In the genomic region with DNA sequence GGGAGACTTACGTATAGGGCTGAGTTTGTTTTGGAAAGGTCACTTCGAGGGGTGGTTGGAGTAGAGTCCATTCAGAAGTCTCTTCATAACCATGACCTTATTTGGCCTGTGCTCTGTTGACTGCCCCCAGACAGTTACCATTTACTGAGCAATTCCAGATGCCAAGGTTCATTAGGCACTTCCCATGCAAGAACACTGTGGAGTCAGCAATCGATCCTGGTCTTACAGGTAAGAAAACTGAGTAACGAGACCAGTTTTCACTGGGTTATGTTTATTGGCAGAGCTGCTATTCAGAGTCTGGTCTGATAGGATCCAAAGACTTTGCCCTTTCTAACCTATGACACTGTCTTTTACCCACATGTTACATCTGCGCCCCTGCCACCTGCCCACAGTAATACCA, we compare ENCODE assay signal across 15 cellular contexts.
A peak's percentile ranks its signal among the peaks of the same experiment; 100 is the strongest.
DNase-seq lines count a peak whose midpoint lies in the region; ATAC-seq and TF ChIP-seq lines count a peak whose summit lies in the region.
"Had no signal": no experiment of that assay in that cellular context is flagged by ENCODE, and none has a peak within 500 bp of the region (broad histone marks: within the 10 kb centered on the region; RNA-seq: fewer than 3 reads in every experiment).

No MANE protein-coding gene starts in this region.

- no peak overlapping the region for H3K27ac Mint-ChIP-seq in CD4-positive, alpha-beta T cell
- no peak overlapping the region for H3K27ac Mint-ChIP-seq in activated CD4-positive, alpha-beta memory T cell treated with anti-CD3 and anti-CD28 coated beads for 36 hours
- H3K27ac Mint-ChIP-seq: B cell, GM23338 had no signal

- H3K14ac ChIP-seq in mesenchymal stem cell (ENCODE audit: low read length in 2 of 2) = no peak overlapping the region

- peak in 1 of 4 donors; percentile 6 for DNase-seq in body of pancreas
- peak in 1 of 2 donors; percentile 43 for DNase-seq in cardiac muscle cell (ENCODE audit: low read depth in 1 of 2, low spot score in 1 of 2)
- DNase-seq in right atrium auricular region (ENCODE audit: low spot score) = no peak
- DNase-seq in mesenchymal stem cell = no peak
- DNase-seq in CD4-positive, alpha-beta T cell = no peak
- DNase-seq in activated CD4-positive, alpha-beta memory T cell treated with anti-CD3 and anti-CD28 coated beads for 36 hours = no peak
- no peak for DNase-seq in NCI-H69 (lab: John Stamatoyannopoulos, UW)
- DNase-seq: C1 segment of cervical spinal cord; CD4-positive, alpha-beta memory T cell; DMS153; DMS79 treated with DMSO at 0.1 percent for 48 hours; EL; H7 had no signal

- H3K4me3 ChIP-seq in body of pancreas (no peak overlapping the region), cardiac muscle cell (no peak overlapping the region), right atrium auricular region (no peak overlapping the region), mesenchymal stem cell (ENCODE audit: insufficient read depth in 1 of 2, low read depth in 1 of 2, low read length in 2 of 2) (no peak overlapping the region)
- H3K4me3 ChIP-seq: GM23338 had no signal

- CTCF ChIA-PET in CD4-positive, alpha-beta T cell (lab: Charles Lee) = no interaction called here
- CTCF ChIA-PET in activated CD4-positive, alpha-beta memory T cell treated with anti-CD3 and anti-CD28 coated beads for 36 hours (lab: Charles Lee) = no interaction called here

- intact Hi-C loops in body of pancreas (cut with DNase I) = no loop called here
- intact Hi-C loops in CD4-positive, alpha-beta T cell (cut with DNase I, micrococcal nuclease) = loop anchor here in 1 of 2 experiments (5.0 kb wide), 1 partner anchor 407 kb away; no protein-coding TSS in a partner anchor
- intact Hi-C loops in activated CD4-positive, alpha-beta memory T cell treated with anti-CD3 and anti-CD28 coated beads for 36 hours (cut with micrococcal nuclease) = no loop called here

- WGBS in body of pancreas, 2 donors = 76 to 88% methylated on average over 4 to 5 of the region's 5 CpGs
- 93% methylated on average over 3 of the region's 5 CpGs for WGBS in mesenchymal stem cell

- peak overlapping the region; percentile 13 for H4K8ac ChIP-seq in mesenchymal stem cell (ENCODE audit: low read length)

- no peaks in the 10 kb centered on the region for H3K36me3 Mint-ChIP-seq in CD4-positive, alpha-beta T cell (ENCODE audit: low read depth)
- no peaks in the 10 kb centered on the region for H3K36me3 Mint-ChIP-seq in activated CD4-positive, alpha-beta memory T cell treated with anti-CD3 and anti-CD28 coated beads for 36 hours
- H3K36me3 Mint-ChIP-seq: CD4-positive, alpha-beta memory T cell had no signal

- POLR2A ChIA-PET in CD4-positive, alpha-beta T cell (lab: Charles Lee) = no interaction called here
- POLR2A ChIA-PET in activated CD4-positive, alpha-beta memory T cell treated with anti-CD3 and anti-CD28 coated beads for 36 hours (lab: Charles Lee) = no interaction called here

- H3K79me1 ChIP-seq in mesenchymal stem cell (replicated peaks; ENCODE audit: low read length, poor library complexity, severe bottlenecking) = no peaks in the 10 kb centered on the region

- no peak overlapping the region for H2BK12ac ChIP-seq in mesenchymal stem cell (ENCODE audit: low read length in 2 of 2)

- H3K4me2 ChIP-seq in mesenchymal stem cell (ENCODE audit: low read length, poor library complexity, severe bottlenecking) = no peak overlapping the region
- H3K4me2 ChIP-seq: GM23338 had no signal

- no peaks in the 10 kb centered on the region for H3K36me3 ChIP-seq in body of pancreas (replicated peaks in 1 of 2; ENCODE audit: insufficient read depth in 1 of 2, low read depth in 2 of 2)
- H3K36me3 ChIP-seq in cardiac muscle cell = no peaks in the 10 kb centered on the region
- no peaks in the 10 kb centered on the region for H3K36me3 ChIP-seq in right atrium auricular region
- no peaks in the 10 kb centered on the region for H3K36me3 ChIP-seq in mesenchymal stem cell (ENCODE audit: control insufficient read depth in 1 of 2, insufficient read depth in 2 of 2, low read depth in 1 of 2, low read length in 2 of 2)

- no peak overlapping the region for H3K4ac ChIP-seq in mesenchymal stem cell (ENCODE audit: low read depth in 1 of 2, low read length in 2 of 2)

- H3K9me3 Mint-ChIP-seq in CD4-positive, alpha-beta T cell = peaks cover 2% of the 10 kb centered on the region
- no peaks in the 10 kb centered on the region for H3K9me3 Mint-ChIP-seq in activated CD4-positive, alpha-beta memory T cell treated with anti-CD3 and anti-CD28 coated beads for 36 hours
- H3K9me3 Mint-ChIP-seq: GM23338 had no signal

- ATAC-seq in body of pancreas = peak; percentile 45
- ATAC-seq in CD4-positive, alpha-beta T cell (ENCODE audit: poor library complexity) = no peak
- ATAC-seq: GM23338 had no signal

- H2AFZ ChIP-seq in mesenchymal stem cell (ENCODE audit: low read depth, low read length) = no peak overlapping the region
- H2AFZ ChIP-seq: GM23338 had no signal

- H2BK120ac ChIP-seq in mesenchymal stem cell (ENCODE audit: low read depth, low read length) = no peak overlapping the region

- no peak overlapping the region for H3K4me3 Mint-ChIP-seq in CD4-positive, alpha-beta T cell
- H3K4me3 Mint-ChIP-seq in activated CD4-positive, alpha-beta memory T cell treated with anti-CD3 and anti-CD28 coated beads for 36 hours = no peak overlapping the region
- H3K4me3 Mint-ChIP-seq: B cell; CD4-positive, alpha-beta memory T cell; GM23338 had no signal

- no peak overlapping the region for H2BK5ac ChIP-seq in mesenchymal stem cell (ENCODE audit: low read depth, low read length, poor library complexity, severe bottlenecking)

- no peak overlapping the region for H2AK5ac ChIP-seq in mesenchymal stem cell (ENCODE audit: low read length, severe bottlenecking)

- TF ChIP-seq POLR2A in body of pancreas (IDR thresholded peaks at IDR 0.05) = no peak

- H3K9me3 ChIP-seq in body of pancreas = no peaks in the 10 kb centered on the region
- H3K9me3 ChIP-seq in cardiac muscle cell (ENCODE audit: low read depth) = no peaks in the 10 kb centered on the region
- no peaks in the 10 kb centered on the region for H3K9me3 ChIP-seq in right atrium auricular region
- no peaks in the 10 kb centered on the region for H3K9me3 ChIP-seq in mesenchymal stem cell (ENCODE audit: control insufficient read depth, low read length)
- no peaks in the 10 kb centered on the region for H3K9me3 ChIP-seq in CD4-positive, alpha-beta T cell (ENCODE audit: control insufficient read depth, low read length)

- no peak overlapping the region for H3K9ac ChIP-seq in mesenchymal stem cell (ENCODE audit: low read length)

- H3K27me3 ChIP-seq in body of pancreas (no peaks in the 10 kb centered on the region), cardiac muscle cell (no peaks in the 10 kb centered on the region), right atrium auricular region (no peaks in the 10 kb centered on the region), mesenchymal stem cell (ENCODE audit: control insufficient read depth in 1 of 2, insufficient read depth in 1 of 2, low read length in 2 of 2) (no peaks in the 10 kb centered on the region)
- H3K27me3 ChIP-seq in CD4-positive, alpha-beta T cell (ENCODE audit: control insufficient read depth, insufficient read depth, low read length) = no peaks in the 10 kb centered on the region

- H2BK15ac ChIP-seq in mesenchymal stem cell (ENCODE audit: low read depth, poor library complexity, severe bottlenecking) = no peak overlapping the region

- no peaks in the 10 kb centered on the region for H3K4me1 Mint-ChIP-seq in CD4-positive, alpha-beta T cell (ENCODE audit: low read depth)
- H3K4me1 Mint-ChIP-seq in activated CD4-positive, alpha-beta memory T cell treated with anti-CD3 and anti-CD28 coated beads for 36 hours (ENCODE audit: low read depth) = no peaks in the 10 kb centered on the region
- H3K4me1 Mint-ChIP-seq: B cell, GM23338 had no signal

- no peaks in the 10 kb centered on the region for H3K27me3 Mint-ChIP-seq in CD4-positive, alpha-beta T cell
- no peaks in the 10 kb centered on the region for H3K27me3 Mint-ChIP-seq in activated CD4-positive, alpha-beta memory T cell treated with anti-CD3 and anti-CD28 coated beads for 36 hours
- H3K27me3 Mint-ChIP-seq: CD4-positive, alpha-beta memory T cell had no signal

- H4K91ac ChIP-seq in mesenchymal stem cell (ENCODE audit: low read length) = no peak overlapping the region

- no peak overlapping the region for H3K23ac ChIP-seq in mesenchymal stem cell (ENCODE audit: low read length in 2 of 2)

- H3K18ac ChIP-seq in mesenchymal stem cell (ENCODE audit: low read depth in 1 of 2, low read length in 2 of 2) = no peak overlapping the region

- TF ChIP-seq CTCF in body of pancreas (IDR thresholded peaks at IDR 0.05) (no peak), cardiac muscle cell (IDR thresholded peaks at IDR 0.05; ENCODE audit: low read depth, low read length) (no peak), right atrium auricular region (IDR thresholded peaks at IDR 0.05) (no peak)
- no peak for TF ChIP-seq CTCF in CD4-positive, alpha-beta T cell (IDR thresholded peaks at IDR 0.05)

- H3K4me1 ChIP-seq in body of pancreas (no peaks in the 10 kb centered on the region), cardiac muscle cell (ENCODE audit: low read depth) (peaks cover 20% of the 10 kb centered on the region), right atrium auricular region (peaks cover 0 to 15% of the 10 kb centered on the region in 2 donors), mesenchymal stem cell (ENCODE audit: control insufficient read depth, insufficient read depth, low read depth, low read length) (no peaks in the 10 kb centered on the region)

- H3K27ac ChIP-seq in body of pancreas (no peak overlapping the region), cardiac muscle cell (peak overlapping the region; percentile 77), right atrium auricular region (peak overlapping the region; percentile 63 to 81), mesenchymal stem cell (ENCODE audit: low read length, poor library complexity, severe bottlenecking) (no peak overlapping the region)
- no peak overlapping the region for H3K27ac ChIP-seq in CD4-positive, alpha-beta T cell (ENCODE audit: low read depth, low read length)

Comparison
In these comparisons a context has a peak if more than half of its experiments do, and no peak if none do; other contexts are left out.
1. H3K27ac ChIP-seq: peak in cardiac muscle cell (single experiment) and right atrium auricular region (2 of 2); none in body of pancreas (0 of 4), mesenchymal stem cell (single experiment) and CD4-positive, alpha-beta T cell (single experiment).